18 cellular contexts compared by ENCODE assay signal in genomic region chr4:36152712-36153111, GRCh38.
"Had no signal": no experiment of that assay in that cellular context is flagged by ENCODE, and none has a peak within 500 bp of the region (broad histone marks: within the 10 kb centered on the region; RNA-seq: fewer than 3 reads in every experiment).

No MANE protein-coding gene starts in this region.

- H3K4me3 Mint-ChIP-seq: activated naive CD4-positive, alpha-beta T cell treated with anti-CD3 and anti-CD28 coated beads for 36 hours; activated naive CD8-positive, alpha-beta T cell treated with anti-CD3 and anti-CD28 coated beads, Interleukin-2, amount 50 U/mL, for 24 hours; natural killer cell treated with Interleukin-12 subunit alpha and Interleukin-12 subunit beta and Interleukin-15 and Interleukin-18, amount 100 ng/mL, for 72 hours had no signal

- H3K27ac Mint-ChIP-seq: activated naive CD4-positive, alpha-beta T cell treated with anti-CD3 and anti-CD28 coated beads for 36 hours; activated naive CD8-positive, alpha-beta T cell treated with anti-CD3 and anti-CD28 coated beads, Interleukin-2, amount 50 U/mL, for 24 hours; activated T-helper 2 cell treated with anti-CD3 and anti-CD28 coated beads, Interferon-gamma antibody, Interleukin-2, Interleukin-4, amounts not matched to agents 10 μg/mL and 5 μg/mL and 100 μg/mL, durations not matched to agents 14 hours and 24 hours and 36 hours had no signal

- H3K27me3 Mint-ChIP-seq: activated naive CD8-positive, alpha-beta T cell treated with anti-CD3 and anti-CD28 coated beads, Interleukin-2, amount 50 U/mL, for 24 hours; natural killer cell treated with Interleukin-12 subunit alpha and Interleukin-12 subunit beta and Interleukin-15 and Interleukin-18, amount 100 ng/mL, for 72 hours had no signal

- H3K4me1 ChIP-seq: stomach, testis, upper lobe of left lung had no signal

- H3K4me3 ChIP-seq: stomach, testis, upper lobe of left lung had no signal

- ATAC-seq: activated naive CD8-positive, alpha-beta T cell treated with anti-CD3 and anti-CD28 coated beads, Interleukin-2, amount 50 U/mL, for 24 hours; natural killer cell treated with Interleukin-12 subunit alpha and Interleukin-12 subunit beta and Interleukin-15 and Interleukin-18, amount 100 ng/mL, for 72 hours had no signal

- H3K9me3 ChIP-seq: stomach, testis, upper lobe of left lung had no signal

- H3K27ac ChIP-seq: stomach, testis, upper lobe of left lung, VCaP had no signal

- H3K4me1 Mint-ChIP-seq: activated naive CD8-positive, alpha-beta T cell treated with anti-CD3 and anti-CD28 coated beads, Interleukin-2, amount 50 U/mL, for 24 hours had no signal

- DNase-seq: activated CD4-positive, alpha-beta T cell treated with anti-CD3 and anti-CD28 coated beads for 1 hour; activated CD4-positive, alpha-beta T cell treated with anti-CD3 and anti-CD28 coated beads, Interleukin-2, amount 50 U/mL, for 4 hours; activated naive CD4-positive, alpha-beta T cell treated with anti-CD3 and anti-CD28 coated beads for 36 hours; activated naive CD8-positive, alpha-beta T cell treated with anti-CD3 and anti-CD28 coated beads, Interleukin-2, amount 50 U/mL, for 24 hours; activated T-cell treated with anti-CD3 and anti-CD28 coated beads for 4 hours; aorta; cortex of kidney; effector CD4-positive, alpha-beta T cell; foreskin fibroblast; retina; stimulated activated CD4-positive, alpha-beta T cell treated with anti-CD3 and anti-CD28 coated beads, Interleukin-12 subunit alpha, Interleukin-12 subunit beta, amount 100 ng/mL, for 4 hours; stimulated activated CD4-positive, alpha-beta T cell treated with anti-CD3 and anti-CD28 coated beads, Interleukin-2, amount 100 ng/mL, for 24 hours; stomach; testis had no signal

- H3K27me3 ChIP-seq: stomach, testis, upper lobe of left lung had no signal

- H3K9me3 Mint-ChIP-seq: activated naive CD4-positive, alpha-beta T cell treated with anti-CD3 and anti-CD28 coated beads for 36 hours; activated naive CD8-positive, alpha-beta T cell treated with anti-CD3 and anti-CD28 coated beads, Interleukin-2, amount 50 U/mL, for 24 hours; activated T-helper 2 cell treated with anti-CD3 and anti-CD28 coated beads, Interferon-gamma antibody, Interleukin-2, Interleukin-4, amounts not matched to agents 10 μg/mL and 5 μg/mL and 100 μg/mL, durations not matched to agents 14 hours and 24 hours and 36 hours; natural killer cell treated with Interleukin-12 subunit alpha and Interleukin-12 subunit beta and Interleukin-15 and Interleukin-18, amount 100 ng/mL, for 72 hours had no signal
